17 cellular contexts compared by ENCODE assay signal in genomic region chr10:132313305-132313704, GRCh38.
"Had no signal": no experiment of that assay in that cellular context is flagged by ENCODE, and none has a peak within 500 bp of the region (broad histone marks: within the 10 kb centered on the region; RNA-seq: fewer than 3 reads in every experiment).

No MANE protein-coding gene starts in this region.

- H3K4me3 ChIP-seq: SJSA1, SK-N-MC had no signal

- H3K9me3 ChIP-seq: SJSA1 had no signal

- DNase-seq: KBM-7, NCI-H1092, NCI-H1105 treated with DMSO at 0.1 percent for 48 hours, NCI-H1417 treated with DMSO at 0.1 percent for 48 hours, NCI-H187 treated with DMSO at 0.1 percent for 48 hours, NCI-H2029 treated with DMSO at 0.1 percent for 48 hours, NCI-H2171 treated with DMSO at 0.1 percent for 48 hours, NCI-H345, NCI-H446 treated with DMSO at 0.1 percent for 48 hours, NCI-H510A treated with DMSO at 0.1 percent for 48 hours, NCI-H69, NCI-H774, Right ventricle myocardium superior, RPMI8226, SIG-M5 had no signal

- H3K36me3 ChIP-seq: SJSA1 had no signal

- H3K27ac ChIP-seq: SJSA1, SK-N-MC had no signal

- H3K27me3 ChIP-seq: SJSA1 had no signal
